Comparison of ENCODE assay signal across 8 cellular contexts in genomic region chr3:44478055-44478468, GRCh38. TPM values are rescaled to one million over a fixed set of nuclear protein-coding genes. Genes with fewer than 3 reads are reported as not detected.
DNase-seq lines count a peak whose midpoint lies in the region; ATAC-seq and TF ChIP-seq lines count a peak whose summit lies in the region.

No MANE protein-coding gene starts in this region.

- H3K4me1 ChIP-seq in mononuclear cell (ENCODE audit: insufficient read depth, low read length): peaks cover 19% of the 10 kb centered on the region

- DNase-seq in AG09309 (ENCODE audit: low read depth): no peak
- no peak for DNase-seq in HFF-Myc (ENCODE audit: extremely low read depth, low read depth)
- DNase-seq in effector CD8-positive, alpha-beta T cell (lab: John Stamatoyannopoulos, UW): no peak
- DNase-seq in EL: no peak

- H3K4me3 ChIP-seq in AG09309 (ENCODE audit: control insufficient read depth, low read depth, low read length): peak overlapping the region; percentile 60
- H3K4me3 ChIP-seq in HFF-Myc (replicated peaks; ENCODE audit: low read depth, low read length): peak overlapping the region; percentile 67
- H3K4me3 ChIP-seq in mononuclear cell (ENCODE audit: low read length): peak overlapping the region; percentile 71

- peak overlapping the region; percentile 94 to 98 (median 97) for H3K4me3 Mint-ChIP-seq in brain

- H3K9me3 ChIP-seq in mononuclear cell (ENCODE audit: low read depth, low read length): no peaks in the 10 kb centered on the region

- ATAC-seq in GM18858 (IDR thresholded peaks at IDR 0.05; ENCODE audit: unreplicated experiment) (no peak), HG02885 (IDR thresholded peaks at IDR 0.05; ENCODE audit: poor library complexity, unreplicated experiment) (no peak)

- peaks cover 20% of the 10 kb centered on the region for H3K36me3 Mint-ChIP-seq in brain

- H3K4me1 Mint-ChIP-seq in brain: peaks cover 49% of the 10 kb centered on the region

- peaks cover 0 to 4% (median 0%) of the 10 kb centered on the region in 5 experiments for H3K9me3 Mint-ChIP-seq in brain

- peaks cover 4% of the 10 kb centered on the region for H3K27me3 Mint-ChIP-seq in brain

- H3K27ac Mint-ChIP-seq in brain: peak overlapping the region; percentile 92 to 99 (median 99)

- no peaks in the 10 kb centered on the region for H3K27me3 ChIP-seq in mononuclear cell (ENCODE audit: insufficient read depth, low read length)

- TF ChIP-seq CTCF in AG09309 (IDR thresholded peaks at IDR 0.05; ENCODE audit: control insufficient read depth, insufficient read depth, low read depth, low read length, missing control alignments) (no peak), HFF-Myc (IDR thresholded peaks at IDR 0.05; ENCODE audit: low read depth, low read length, missing control alignments) (no peak), brain (conservative IDR thresholded peaks at IDR 0.05) (no peak)

RNA-seq across cellular contexts. Expression of gene ZNF445, which starts 0.6 kb away (rescaled TPM):
- 11.6 TPM for polyA plus RNA-seq in brain (ENCODE audit: insufficient read depth, low read depth, low replicate concordance)
- total RNA-seq in mononuclear cell: 2.8 TPM
